In the genomic region with DNA sequence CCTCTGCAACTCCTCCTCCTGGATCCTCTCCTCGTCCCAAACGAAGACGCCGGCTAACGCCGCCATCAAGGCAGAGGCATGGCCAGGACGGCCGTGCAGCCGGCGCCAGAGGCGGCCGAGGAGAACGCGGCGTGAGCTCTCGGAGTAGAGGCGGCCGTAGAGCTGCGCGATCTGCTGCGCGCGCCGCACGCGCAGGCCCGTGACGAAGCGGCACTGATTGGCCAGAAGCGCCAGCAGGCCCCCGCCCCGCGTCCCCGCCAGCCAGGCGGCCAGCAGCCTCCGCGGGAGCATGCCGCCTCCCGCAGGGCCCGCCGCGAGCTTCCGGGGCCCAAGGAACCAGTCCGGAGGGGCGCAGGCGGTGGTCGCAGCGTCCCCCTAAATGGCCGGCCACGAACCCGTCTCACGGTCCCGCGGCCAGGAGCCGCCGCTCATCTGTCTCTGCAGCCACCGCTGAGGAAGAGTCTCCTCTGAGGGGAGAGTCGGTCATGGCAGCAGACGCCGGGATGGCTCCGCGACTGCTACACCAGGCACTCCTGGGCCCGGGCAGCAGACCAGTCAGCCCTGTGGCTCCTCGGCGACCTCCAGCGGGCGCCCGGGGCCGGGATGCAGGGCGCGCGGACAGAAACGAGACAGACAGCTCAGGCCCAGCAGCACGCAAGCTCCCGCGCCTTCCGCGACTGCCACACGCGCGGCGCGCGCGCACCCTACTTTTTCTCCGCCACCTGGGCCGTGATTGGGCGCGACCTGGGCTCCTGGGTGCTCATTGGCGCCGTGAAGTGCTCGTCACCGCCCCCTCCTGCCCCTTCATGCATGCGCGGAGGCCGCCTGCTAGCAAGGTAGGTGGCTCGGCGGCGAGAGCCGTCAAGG, we compare ENCODE assay signal across 8 cellular contexts. TPM values are rescaled to one million over a fixed set of nuclear protein-coding genes. Genes with fewer than 3 reads are reported as not detected.
A peak's percentile ranks its signal among the peaks of the same experiment; 100 is the strongest.
DNase-seq lines count a peak whose midpoint lies in the region; ATAC-seq, FAIRE-seq and TF ChIP-seq lines count a peak whose summit lies in the region.

A gene with protein sequence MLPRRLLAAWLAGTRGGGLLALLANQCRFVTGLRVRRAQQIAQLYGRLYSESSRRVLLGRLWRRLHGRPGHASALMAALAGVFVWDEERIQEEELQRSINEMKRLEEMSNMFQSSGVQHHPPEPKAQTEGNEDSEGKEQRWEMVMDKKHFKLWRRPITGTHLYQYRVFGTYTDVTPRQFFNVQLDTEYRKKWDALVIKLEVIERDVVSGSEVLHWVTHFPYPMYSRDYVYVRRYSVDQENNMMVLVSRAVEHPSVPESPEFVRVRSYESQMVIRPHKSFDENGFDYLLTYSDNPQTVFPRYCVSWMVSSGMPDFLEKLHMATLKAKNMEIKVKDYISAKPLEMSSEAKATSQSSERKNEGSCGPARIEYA (minus strand): TSS at position 684 of the 867 bp plus-strand sequence. CDS start 393 bp downstream, at position 291.

- TF ChIP-seq POLR2A in GM12892 (IDR thresholded peaks at IDR 0.05; ENCODE audit: low read depth, low read length): peak; percentile 91

- H3K4me1 ChIP-seq in heart right ventricle: peaks cover 12 to 58% (median 54%) of the 10 kb centered on the region in 9 donors
- H3K4me1 ChIP-seq in upper lobe of right lung: peaks cover 52% of the 10 kb centered on the region

- DNase-seq in GM12892 (ENCODE audit: insufficient read length) (peak; percentile 85), NCI-H146 treated with DMSO at 0.1 percent for 48 hours (lab: John Stamatoyannopoulos, UW; ENCODE audit: unreplicated experiment) (peak; percentile 92), amniotic epithelial cell (ENCODE audit: low read depth) (peak; percentile 96), heart right ventricle (peak; percentile 99), posterior vena cava (ENCODE audit: low spot score) (peak; percentile 100), upper lobe of right lung (peak; percentile 100)

- ATAC-seq in HG02852 (IDR thresholded peaks at IDR 0.05; ENCODE audit: unreplicated experiment): peak; percentile 84
- peak; percentile 96 to 97 (median 96) for ATAC-seq in heart right ventricle
- ATAC-seq in upper lobe of right lung: peak; percentile 97

- 0% methylated on average over 99 to 100 of the region's 100 CpGs for WGBS in heart right ventricle, 2 donors

- intact Hi-C loops in T-helper 1 cell treated with Interleukin-12 subunit alpha and Interleukin-12 subunit beta and Interleukin-4 antibody, amounts not matched to agents 30 ng/mL and 1 ng/mL, for 36 hours (cut with micrococcal nuclease): loop anchor here (1.0 to 2.0 kb wide), 9 partner anchors 16 to 328 kb away; a partner anchor contains a TSS
- intact Hi-C loops in heart right ventricle (cut with DNase I) (loop anchor here in 6 of 10 donors (1.0 to 10.0 kb wide), 6 partner anchors 50 to 61 kb away; a partner anchor contains a TSS), posterior vena cava (cut with DNase I) (loop anchor here (5.0 to 10.0 kb wide), 2 partner anchors 44 to 56 kb away; a partner anchor contains a TSS), upper lobe of right lung (cut with DNase I) (no loop called here)

- H3K9me3 ChIP-seq in heart right ventricle (no peaks in the 10 kb centered on the region), upper lobe of right lung (no peaks in the 10 kb centered on the region)

- peak; percentile 97 for FAIRE-seq in GM12892 (lab: Jason Lieb, UNC)

- peak within 1 kb of the TSS; percentile 91 to 99 (median 97) for H3K27ac ChIP-seq in heart right ventricle
- H3K27ac ChIP-seq in upper lobe of right lung: peak within 1 kb of the TSS; percentile 96

- peak in 7 of 9 donors; percentile 10 to 39 (median 31) for TF ChIP-seq CTCF in heart right ventricle (IDR thresholded peaks at IDR 0.05)
- peak; percentile 24 for TF ChIP-seq CTCF in upper lobe of right lung (IDR thresholded peaks at IDR 0.05)

- H3K4me3 ChIP-seq in heart right ventricle (peak within 1 kb of the TSS; percentile 63 to 100 (median 95)), upper lobe of right lung (peak within 1 kb of the TSS; percentile 84)

- no peaks in the 10 kb centered on the region for H3K27me3 ChIP-seq in heart right ventricle
- H3K27me3 ChIP-seq in upper lobe of right lung: no peaks in the 10 kb centered on the region

- peaks cover 0 to 5% (median 0%) of the 10 kb centered on the region in 9 donors for H3K36me3 ChIP-seq in heart right ventricle
- no peaks in the 10 kb centered on the region for H3K36me3 ChIP-seq in upper lobe of right lung

RNA-seq across cellular contexts. Expression of the gene that starts here (rescaled TPM):
- 95.5 TPM for polyA plus RNA-seq in GM12892 (2012; ENCODE audit: missing spikeins)
- 124 and 136 TPM in 2 replicates for total RNA-seq in T-helper 1 cell treated with Interleukin-12 subunit alpha and Interleukin-12 subunit beta and Interleukin-4 antibody, amounts not matched to agents 30 ng/mL and 1 ng/mL, for 36 hours
- total RNA-seq in heart right ventricle (100 to 1,000 TPM; 138 to 397 (median 191) TPM), posterior vena cava (10 to 100 TPM; 68.0 to 71.4 TPM), upper lobe of right lung (156 TPM)
- 100 to 1,000 TPM in 1 of 2 donors, 10 to 100 TPM in 1; 50.8 to 312 TPM for polyA plus RNA-seq in heart right ventricle

Comparison
In these comparisons a context has a peak if more than half of its experiments do, and no peak if none do; other contexts are left out.
1. Peak in every context shown above with its lines: DNase-seq, ATAC-seq, H3K4me3 ChIP-seq and H3K27ac ChIP-seq.